In genomic region chr1:223618680-223619079, GRCh38 we compare ENCODE assay signal across 27 cellular contexts. TPM values are rescaled to one million over a fixed set of nuclear protein-coding genes. Genes with fewer than 3 reads are reported as not detected.
DNase-seq lines count a peak whose midpoint lies in the region; ATAC-seq and TF ChIP-seq lines count a peak whose summit lies in the region.
"Had no signal": no experiment of that assay in that cellular context is flagged by ENCODE, and none has a peak within 500 bp of the region (broad histone marks: within the 10 kb centered on the region; RNA-seq: fewer than 3 reads in every experiment).

No MANE protein-coding gene starts in this region.

- no peak overlapping the region for H4K91ac ChIP-seq in trophoblast cell (ENCODE audit: low read depth, low read length)

- peak overlapping the region; percentile 69 for H3K4me2 ChIP-seq in BLaER1
- H3K4me2 ChIP-seq in BLaER1 treated with 17β-estradiol and CSF1 and Interleukin-3, amounts not matched to agents 10 nM and 100 nM = peak overlapping the region; percentile 68 to 87 (median 85)
- no peak overlapping the region for H3K4me2 ChIP-seq in trophoblast cell (ENCODE audit: low read length)
- no peak overlapping the region for H3K4me2 ChIP-seq in OCI-LY7 (ENCODE audit: low read length)

- H3K4me3 ChIP-seq in BLaER1 (no peak overlapping the region), liver (ENCODE audit: low read depth in 1 of 3, low read length in 3 of 3) (no peak overlapping the region), trophoblast cell (ENCODE audit: low read depth, low read length) (peak overlapping the region; percentile 18), OCI-LY7 (ENCODE audit: low read depth, low read length, poor library complexity, severe bottlenecking) (no peak overlapping the region)
- H3K4me3 ChIP-seq in BLaER1 treated with 17β-estradiol and CSF1 and Interleukin-3, amounts not matched to agents 10 nM and 100 nM = no peak overlapping the region; a peak in 1 of 20 replicates
- H3K4me3 ChIP-seq in CD8-positive, alpha-beta T cell (ENCODE audit: low read depth, low read length) = no peak overlapping the region
- H3K4me3 ChIP-seq: GM12878 had no signal

- H4K20me1 ChIP-seq in BLaER1 (no peaks in the 10 kb centered on the region), OCI-LY7 (ENCODE audit: insufficient read depth, low read length) (no peaks in the 10 kb centered on the region)
- H4K20me1 ChIP-seq in BLaER1 treated with 17β-estradiol and CSF1 and Interleukin-3, amounts not matched to agents 10 nM and 100 nM = no peaks in the 10 kb centered on the region

- H3K36me3 ChIP-seq in BLaER1 (no peaks in the 10 kb centered on the region), liver (ENCODE audit: control insufficient read depth in 4 of 4, insufficient read depth in 3 of 4, low read depth in 1 of 4, low read length in 3 of 4) (no peaks in the 10 kb centered on the region), trophoblast cell (ENCODE audit: control insufficient read depth in 1 of 2, insufficient read depth in 2 of 2, low read length in 2 of 2) (no peaks in the 10 kb centered on the region), OCI-LY7 (ENCODE audit: insufficient read depth, low read length) (no peaks in the 10 kb centered on the region)
- no peaks in the 10 kb centered on the region for H3K36me3 ChIP-seq in BLaER1 treated with 17β-estradiol and CSF1 and Interleukin-3, amounts not matched to agents 10 nM and 100 nM
- H3K36me3 ChIP-seq in CD8-positive, alpha-beta T cell (ENCODE audit: insufficient read depth, low read length) = no peaks in the 10 kb centered on the region
- H3K36me3 ChIP-seq: BE2C had no signal

- H4K8ac ChIP-seq in trophoblast cell (ENCODE audit: low read depth, low read length) = no peak overlapping the region

- POLR2A ChIA-PET in CD8-positive, alpha-beta T cell (lab: Charles Lee) = no interaction called here
- POLR2A ChIA-PET in OCI-LY7 (lab: Charles Lee) = interaction anchor here (0.7 kb wide), 1 partner anchor 21 kb away, joined by 3 read pairs; no protein-coding TSS in a partner anchor

- no peak overlapping the region for H2AFZ ChIP-seq in trophoblast cell (ENCODE audit: insufficient read depth, low read length, poor library complexity)
- H2AFZ ChIP-seq in OCI-LY7 (ENCODE audit: low read length) = no peak overlapping the region

- H3K9me2 ChIP-seq in OCI-LY7 (ENCODE audit: insufficient read depth, low read length) = no peaks in the 10 kb centered on the region

- no peak for DNase-seq in trophoblast cell
- DNase-seq in CD8-positive, alpha-beta T cell = no peak
- no peak for DNase-seq in OCI-LY7 (ENCODE audit: low spot score)
- DNase-seq: 8988T; ACHN; BE2C; C1 segment of cervical spinal cord; Caco-2; CD4-positive, alpha-beta memory T cell; CD4-positive, CD25-positive, alpha-beta regulatory T cell; DMS 273 treated with DMSO at 0.1 percent for 48 hours; DMS153; DMS53; DMS79; DND-41; EL; GDM1 had no signal

- no peak overlapping the region for H2BK5ac ChIP-seq in trophoblast cell (ENCODE audit: low read depth, low read length, poor library complexity)

- H3K36me3 Mint-ChIP-seq in CD8-positive, alpha-beta T cell = no peaks in the 10 kb centered on the region
- H3K36me3 Mint-ChIP-seq: CD14-positive monocyte; CD4-positive, alpha-beta memory T cell; CD4-positive, CD25-positive, alpha-beta regulatory T cell had no signal

- H3K9ac ChIP-seq in BLaER1 (peak overlapping the region; percentile 2; the same call in 1 of the 2 replicates), liver (ENCODE audit: low read depth in 1 of 2, low read length in 2 of 2) (no peak overlapping the region), trophoblast cell (ENCODE audit: low read length) (no peak overlapping the region)
- peak overlapping the region in 5 of 11 experiments; percentile 5 to 53 (median 20); a peak in 6 of 22 replicates for H3K9ac ChIP-seq in BLaER1 treated with 17β-estradiol and CSF1 and Interleukin-3, amounts not matched to agents 10 nM and 100 nM

- no peak overlapping the region for H3K14ac ChIP-seq in trophoblast cell (ENCODE audit: low read length)

- H3K23ac ChIP-seq in trophoblast cell (ENCODE audit: low read length) = no peak overlapping the region

- H3K4me1 ChIP-seq in BLaER1 = peaks cover 57% of the 10 kb centered on the region
- peaks cover 52 to 65% (median 62%) of the 10 kb centered on the region in 10 experiments for H3K4me1 ChIP-seq in BLaER1 treated with 17β-estradiol and CSF1 and Interleukin-3, amounts not matched to agents 10 nM and 100 nM
- H3K4me1 ChIP-seq in liver (ENCODE audit: control insufficient read depth in 4 of 4, insufficient read depth in 4 of 4, low read length in 3 of 4) = peaks cover 6 to 36% (median 28%) of the 10 kb centered on the region in 4 donors
- H3K4me1 ChIP-seq in trophoblast cell (ENCODE audit: control insufficient read depth in 1 of 2, insufficient read depth in 2 of 2, low read length in 2 of 2) = no peaks in the 10 kb centered on the region
- H3K4me1 ChIP-seq in CD8-positive, alpha-beta T cell (ENCODE audit: insufficient read depth, low read length) = no peaks in the 10 kb centered on the region
- H3K4me1 ChIP-seq in OCI-LY7 (ENCODE audit: insufficient read depth, low read length, poor library complexity, severe bottlenecking) = no peaks in the 10 kb centered on the region

- no peak overlapping the region for H3K27ac Mint-ChIP-seq in CD8-positive, alpha-beta T cell
- H3K27ac Mint-ChIP-seq: CD4-positive, alpha-beta memory T cell had no signal

- no peak overlapping the region for H2BK12ac ChIP-seq in trophoblast cell (ENCODE audit: low read length)

- no peak overlapping the region for H3K18ac ChIP-seq in trophoblast cell (ENCODE audit: low read length)

- CTCF ChIA-PET in CD8-positive, alpha-beta T cell (lab: Charles Lee) = interaction anchor here (0.7 to 1.7 kb wide), 2 partner anchors 10 to 489 kb away, joined by 4 to 5 read pairs; no protein-coding TSS in a partner anchor
- CTCF ChIA-PET in OCI-LY7 (lab: Charles Lee; ENCODE audit: unreplicated experiment) = no interaction called here

- H3K27me3 ChIP-seq in BLaER1 (no peaks in the 10 kb centered on the region), liver (ENCODE audit: control insufficient read depth in 4 of 4, insufficient read depth in 4 of 4, low read length in 3 of 4) (no peaks in the 10 kb centered on the region), trophoblast cell (ENCODE audit: insufficient read depth, low read length) (no peaks in the 10 kb centered on the region)
- H3K27me3 ChIP-seq in BLaER1 treated with 17β-estradiol and CSF1 and Interleukin-3, amounts not matched to agents 10 nM and 100 nM = no peaks in the 10 kb centered on the region
- H3K27me3 ChIP-seq in CD8-positive, alpha-beta T cell (ENCODE audit: insufficient read depth, low read length) = no peaks in the 10 kb centered on the region
- H3K27me3 ChIP-seq: BE2C had no signal

- no peak overlapping the region for H3K4me3 Mint-ChIP-seq in CD8-positive, alpha-beta T cell
- H3K4me3 Mint-ChIP-seq: CD14-positive monocyte; CD4-positive, alpha-beta memory T cell; CD4-positive, CD25-positive, alpha-beta regulatory T cell had no signal

- H3K27ac ChIP-seq in BLaER1 (peak overlapping the region; percentile 76), liver (ENCODE audit: low read depth in 1 of 2, low read length in 2 of 2) (no peak overlapping the region), trophoblast cell (ENCODE audit: low read depth, low read length) (no peak overlapping the region), OCI-LY7 (ENCODE audit: low read depth, low read length, poor library complexity, severe bottlenecking) (no peak overlapping the region)
- peak overlapping the region in 8 of 11 experiments; percentile 32 to 79 (median 68); a peak in 15 of 22 replicates for H3K27ac ChIP-seq in BLaER1 treated with 17β-estradiol and CSF1 and Interleukin-3, amounts not matched to agents 10 nM and 100 nM
- H3K27ac ChIP-seq in CD8-positive, alpha-beta T cell (ENCODE audit: low read depth, low read length) = no peak overlapping the region

- H3K9me3 ChIP-seq in BLaER1 (no peaks in the 10 kb centered on the region), liver (ENCODE audit: control insufficient read depth in 4 of 4, low read length in 3 of 4) (no peaks in the 10 kb centered on the region), trophoblast cell (ENCODE audit: insufficient read depth, low read depth, low read length) (peaks cover 3% of the 10 kb centered on the region), OCI-LY7 (ENCODE audit: low read length) (no peaks in the 10 kb centered on the region)
- no peaks in the 10 kb centered on the region for H3K9me3 ChIP-seq in BLaER1 treated with 17β-estradiol and CSF1 and Interleukin-3, amounts not matched to agents 10 nM and 100 nM (replicated peaks in 1 of 11)
- no peaks in the 10 kb centered on the region for H3K9me3 ChIP-seq in CD8-positive, alpha-beta T cell (ENCODE audit: low read length)
- H3K9me3 ChIP-seq: BE2C, Caco-2 had no signal

- H3K4ac ChIP-seq in trophoblast cell (ENCODE audit: low read depth, low read length) = no peak overlapping the region

- WGBS in liver = 77% methylated on average over 5 of the region's 5 CpGs
- no CpG with 5 or more reads among the region's 5 CpGs for WGBS in trophoblast cell (ENCODE audit: extremely low coverage, insufficient coverage, insufficient read length)

- TF ChIP-seq CTCF in liver (IDR thresholded peaks at IDR 0.05; ENCODE audit: low read depth, low read length, missing input control) = no peak
- TF ChIP-seq CTCF in CD8-positive, alpha-beta T cell (IDR thresholded peaks at IDR 0.05) = no peak
- no peak for TF ChIP-seq CTCF in OCI-LY7 (conservative IDR thresholded peaks at IDR 0.05; ENCODE audit: low read length)

- H3K4me1 Mint-ChIP-seq in CD8-positive, alpha-beta T cell (ENCODE audit: low read depth) = no peaks in the 10 kb centered on the region
- H3K4me1 Mint-ChIP-seq: CD4-positive, CD25-positive, alpha-beta regulatory T cell had no signal

- no peak overlapping the region for H2BK120ac ChIP-seq in trophoblast cell (ENCODE audit: insufficient read depth, low read length, poor library complexity)

- no TSS peak for BruUV-seq in OCI-LY7 (replicated peaks; lab: Mats Ljungman, UMichigan)

- H3K79me2 ChIP-seq in trophoblast cell (ENCODE audit: control insufficient read depth, insufficient read depth, low read length, poor library complexity) (no peaks in the 10 kb centered on the region), OCI-LY7 (ENCODE audit: insufficient read depth, low read depth, low read length) (no peaks in the 10 kb centered on the region)

- no peak overlapping the region for H4K12ac ChIP-seq in trophoblast cell (ENCODE audit: low read depth, low read length)

- no peaks in the 10 kb centered on the region for H3K79me1 ChIP-seq in trophoblast cell (ENCODE audit: low read length)

- H2AK5ac ChIP-seq in trophoblast cell (ENCODE audit: low read length) = no peak overlapping the region

- H3K9me3 Mint-ChIP-seq in CD8-positive, alpha-beta T cell = no peaks in the 10 kb centered on the region
- H3K9me3 Mint-ChIP-seq: CD14-positive monocyte; CD4-positive, alpha-beta memory T cell had no signal

- ATAC-seq in CD8-positive, alpha-beta T cell = no peak
- ATAC-seq in HG02981 (IDR thresholded peaks at IDR 0.05; ENCODE audit: unreplicated experiment) = no peak
- ATAC-seq: GM12878 had no signal

- TF ChIP-seq RAD21 in liver (IDR thresholded peaks at IDR 0.05) = no peak

- H3K27me3 Mint-ChIP-seq in CD8-positive, alpha-beta T cell (ENCODE audit: low read depth) = peaks cover 2% of the 10 kb centered on the region
- H3K27me3 Mint-ChIP-seq: CD4-positive, alpha-beta memory T cell had no signal

- intact Hi-C loops in CD8-positive, alpha-beta T cell (cut with DNase I, micrococcal nuclease) = no loop called here
- intact Hi-C loops in OCI-LY7 (cut with micrococcal nuclease; ENCODE audit: unreplicated experiment) = no loop called here

RNA-seq across cellular contexts. Expression of gene CAPN8, which starts 46.8 kb away (rescaled TPM):
- under 1 TPM in 1 of 2 donors, not detected in 1; 0.08 TPM for total RNA-seq in liver
- polyA plus RNA-seq in liver = under 1 TPM in 1 of 2 donors, not detected in 1; 0.16 TPM
- 0.04 and 0.08 TPM in 2 replicates for polyA plus RNA-seq in trophoblast cell (2013)
- total RNA-seq in CD8-positive, alpha-beta T cell = under 1 TPM; 0.42 to 0.43 TPM
- not detected in 2 replicates for total RNA-seq in OCI-LY7 (2014; rRNA removed; shearing (Covaris generic))
- total RNA-seq in OCI-LY7 (2022) = not detected in 2 replicates
- total RNA-seq: A673, Daoy, G401 had no signal
- polyA plus RNA-seq: AG04450, CD14-positive monocyte had no signal

Comparison
In these comparisons a context has a peak if more than half of its experiments do, and no peak if none do; other contexts are left out.
1. H3K27ac ChIP-seq: peak in BLaER1 (single experiment) and BLaER1 treated with 17β-estradiol and CSF1 and Interleukin-3, amounts not matched to agents 10 nM and 100 nM (8 of 11); none in liver (0 of 2), trophoblast cell (single experiment), CD8-positive, alpha-beta T cell (single experiment) and OCI-LY7 (single experiment).
2. H3K4me2 ChIP-seq: peak in BLaER1 (single experiment) and BLaER1 treated with 17β-estradiol and CSF1 and Interleukin-3, amounts not matched to agents 10 nM and 100 nM (11 of 11); none in trophoblast cell (single experiment) and OCI-LY7 (single experiment).